In the genomic region with DNA sequence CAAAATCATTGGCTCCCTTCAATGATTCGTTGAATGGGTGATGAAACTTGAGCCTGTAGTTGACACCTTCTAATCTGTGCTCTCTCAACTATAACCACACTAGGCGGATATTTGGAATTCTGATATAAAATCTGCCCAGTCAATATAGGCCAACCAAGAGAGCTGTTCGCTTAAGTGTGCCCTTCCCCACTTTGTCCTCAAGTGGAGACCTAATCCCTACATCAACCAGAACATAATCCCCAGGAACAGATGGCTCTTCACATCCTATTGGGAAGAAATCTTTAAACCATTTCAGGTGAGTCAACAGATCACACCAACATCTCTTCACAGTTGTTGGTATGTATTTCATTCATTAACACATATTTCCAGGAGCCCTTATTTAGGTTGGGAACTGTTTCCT, we compare ENCODE assay signal across 1 cellular context. TPM values are rescaled to one million over a fixed set of nuclear protein-coding genes. Genes with fewer than 3 reads are reported as not detected.
"Had no signal": no experiment of that assay in that cellular context is flagged by ENCODE, and none has a peak within 500 bp of the region (broad histone marks: within the 10 kb centered on the region; RNA-seq: fewer than 3 reads in every experiment).

No MANE protein-coding gene starts in this region.

RNA-seq across cellular contexts. Expression of a gene that starts 33.4 kb away (rescaled TPM):
- total RNA-seq: activated CD4-positive, alpha-beta T cell treated with anti-CD3 and anti-CD28 coated beads, Interleukin-2, amount 10 ng/mL, durations not matched to agents 24 days and 14 days had no signal
